ENCODE assay signal across 17 cellular contexts in genomic region chr12:29208060-29208459, GRCh38. TPM values are rescaled to one million over a fixed set of nuclear protein-coding genes. Genes with fewer than 3 reads are reported as not detected.
DNase-seq lines count a peak whose midpoint lies in the region; ATAC-seq, FAIRE-seq and TF ChIP-seq lines count a peak whose summit lies in the region.
"Had no signal": no experiment of that assay in that cellular context is flagged by ENCODE, and none has a peak within 500 bp of the region (broad histone marks: within the 10 kb centered on the region; RNA-seq: fewer than 3 reads in every experiment).

No MANE protein-coding gene starts in this region.

- H3K9me3 Mint-ChIP-seq in glutamatergic neuron (ENCODE audit: unreplicated experiment), result no peaks in the 10 kb centered on the region
- H3K9me3 Mint-ChIP-seq: effector memory CD8-positive, alpha-beta T cell had no signal

- H3K27me3 Mint-ChIP-seq in glutamatergic neuron (ENCODE audit: unreplicated experiment), result no peaks in the 10 kb centered on the region
- H3K27me3 Mint-ChIP-seq: effector memory CD8-positive, alpha-beta T cell; naive B cell had no signal

- peak overlapping the region; percentile 83 for H3K27ac ChIP-seq in neutrophil
- H3K27ac ChIP-seq: WERI-Rb-1 had no signal

- ATAC-seq in GM19043 (IDR thresholded peaks at IDR 0.05; ENCODE audit: low read depth, unreplicated experiment), result peak; percentile 49
- no peak for ATAC-seq in HG02852 (IDR thresholded peaks at IDR 0.05; ENCODE audit: unreplicated experiment)
- ATAC-seq: effector memory CD8-positive, alpha-beta T cell; left lobe of liver had no signal

- no peaks in the 10 kb centered on the region for H3K27me3 ChIP-seq in neutrophil
- H3K27me3 ChIP-seq: adrenal gland had no signal

- DNase-seq in GM12891 (ENCODE audit: insufficient read length, low spot score) (no peak), SKM-1 (lab: John Stamatoyannopoulos, UW; ENCODE audit: unreplicated experiment) (peak; percentile 15), glutamatergic neuron (no peak), iPS-NIHi11 (ENCODE audit: low spot score) (no peak)
- DNase-seq in activated CD4-positive, alpha-beta T cell treated with anti-CD3 and anti-CD28 coated beads for 1 hour, result no peak
- DNase-seq: effector memory CD8-positive, alpha-beta T cell; H7; IMR-90; naive B cell; NCI-H226; SW 1271; WERI-Rb-1 had no signal

- H3K9me3 ChIP-seq in neutrophil, result no peaks in the 10 kb centered on the region
- H3K9me3 ChIP-seq: adrenal gland had no signal

- TF ChIP-seq POLR2A in GM12891 (IDR thresholded peaks at IDR 0.05; ENCODE audit: low read depth, low read length), result no peak

- no peaks in the 10 kb centered on the region for H3K36me3 Mint-ChIP-seq in glutamatergic neuron (ENCODE audit: unreplicated experiment)
- H3K36me3 Mint-ChIP-seq: naive B cell had no signal

- H3K4me3 ChIP-seq in neutrophil (ENCODE audit: low read depth in 1 of 2, low read length in 1 of 2), result peak overlapping the region in 1 of 2 experiments; percentile 11
- H3K4me3 ChIP-seq: adrenal gland had no signal

- H3K4me3 Mint-ChIP-seq in glutamatergic neuron (ENCODE audit: unreplicated experiment), result no peak overlapping the region
- H3K4me3 Mint-ChIP-seq: effector memory CD8-positive, alpha-beta T cell; naive B cell had no signal

- peaks cover 89 to 92% of the 10 kb centered on the region in 2 experiments for H3K4me1 ChIP-seq in neutrophil (ENCODE audit: control insufficient read depth in 1 of 2, insufficient read depth in 1 of 2, low read depth in 1 of 2, low read length in 1 of 2)
- H3K4me1 ChIP-seq: adrenal gland had no signal

- TF ChIP-seq CTCF in neutrophil (IDR thresholded peaks at IDR 0.05) (no peak), glutamatergic neuron (IDR thresholded peaks at IDR 0.05; ENCODE audit: partially characterized antibody, unreplicated experiment) (no peak)

- no peak for FAIRE-seq in GM12891 (lab: Jason Lieb, UNC)

- no peak overlapping the region for H3K27ac Mint-ChIP-seq in glutamatergic neuron (ENCODE audit: unreplicated experiment)
- H3K27ac Mint-ChIP-seq: effector memory CD8-positive, alpha-beta T cell had no signal

- no peaks in the 10 kb centered on the region for H3K36me3 ChIP-seq in neutrophil
- H3K36me3 ChIP-seq: adrenal gland, WERI-Rb-1 had no signal

- H3K4me1 Mint-ChIP-seq in glutamatergic neuron (ENCODE audit: low read depth, unreplicated experiment), result no peaks in the 10 kb centered on the region
- H3K4me1 Mint-ChIP-seq: naive B cell had no signal

TF ChIP-seq in GM12891, 5 proteins besides CTCF, POLR2A, EP300 and RAD21:
- TF ChIP-seq TAF1 (IDR thresholded peaks at IDR 0.05; ENCODE audit: low read depth, low read length) (no peak), PAX5 (IDR thresholded peaks at IDR 0.05; ENCODE audit: insufficient read depth, low read length, severe bottlenecking) (no peak), POU2F2 (IDR thresholded peaks at IDR 0.05; ENCODE audit: low read depth, low read length) (no peak), SPI1 (IDR thresholded peaks at IDR 0.05; ENCODE audit: low read depth, low read length) (peak; percentile 33; the same call in 1 of the 2 replicates), POLR2AphosphoS5 (IDR thresholded peaks at IDR 0.05; ENCODE audit: low read depth, low read length) (no peak)
TF ChIP-seq in GM12891: peak in this region for 1.

RNA-seq across cellular contexts. Expression of gene FAR2, which starts 59.0 kb away (rescaled TPM):
- polyA plus RNA-seq in GM12891 (2012; ENCODE audit: low read depth, missing spikeins), result 2.2 TPM
- 6.9 TPM for total RNA-seq in glutamatergic neuron (ENCODE audit: unreplicated experiment)
